ENCODE assay signal across 12 cellular contexts in genomic region chr4:105509291-105509690, GRCh38. TPM values are rescaled to one million over a fixed set of nuclear protein-coding genes. Genes with fewer than 3 reads are reported as not detected.
DNase-seq lines count a peak whose midpoint lies in the region; ATAC-seq, FAIRE-seq and TF ChIP-seq lines count a peak whose summit lies in the region.
"Had no signal": no experiment of that assay in that cellular context is flagged by ENCODE, and none has a peak within 500 bp of the region (broad histone marks: within the 10 kb centered on the region; RNA-seq: fewer than 3 reads in every experiment).

No MANE protein-coding gene starts in this region.

- FAIRE-seq in HepG2 (lab: Jason Lieb, UNC): no peak

- no peak overlapping the region for H3K4me2 ChIP-seq in HepG2 (ENCODE audit: low read depth, low read length)

- H3K9me3 Mint-ChIP-seq in CD14-positive monocyte: peaks cover 6 to 11% (median 10%) of the 10 kb centered on the region in 7 donors
- H3K9me3 Mint-ChIP-seq: activated T-cell treated with anti-CD3 and anti-CD28 coated beads, Interleukin-2, amount 50 U/mL, for 24 hours had no signal

- H3K27ac ChIP-seq in HepG2 (ENCODE audit: extremely low read length, insufficient read depth, low read length) (no peak overlapping the region), upper lobe of left lung (no peak overlapping the region)
- H3K27ac ChIP-seq: psoas muscle had no signal

- no peak overlapping the region for H3K27ac Mint-ChIP-seq in CD14-positive monocyte
- H3K27ac Mint-ChIP-seq: activated T-cell treated with anti-CD3 and anti-CD28 coated beads, Interleukin-2, amount 50 U/mL, for 24 hours; T-cell had no signal

- H3K79me2 ChIP-seq in HepG2 (ENCODE audit: insufficient read depth, low read length): no peaks in the 10 kb centered on the region

- H3K36me3 ChIP-seq in HepG2 (replicated peaks in 1 of 2; ENCODE audit: control insufficient read depth in 1 of 2, insufficient read depth in 2 of 2, low read length in 2 of 2) (no peaks in the 10 kb centered on the region), upper lobe of left lung (no peaks in the 10 kb centered on the region)

- no peak for TF ChIP-seq EP300 in HepG2 (IDR thresholded peaks at IDR 0.05; ENCODE audit: low read depth in 2 of 2, low read length in 2 of 2)
- no peak for TF ChIP-seq EP300 in HepG2 (CRISPR knock-in tag; IDR thresholded peaks at IDR 0.05; ENCODE audit: borderline replicate concordance)
- TF ChIP-seq EP300 in upper lobe of left lung (IDR thresholded peaks at IDR 0.05): no peak

- no peak for TF ChIP-seq RAD21 in HepG2 (CRISPR knock-in tag; IDR thresholded peaks at IDR 0.05)

- ATAC-seq in GM19025 (IDR thresholded peaks at IDR 0.05; ENCODE audit: low read depth, unreplicated experiment) (peak; percentile 90), GM21825 (IDR thresholded peaks at IDR 0.05; ENCODE audit: unreplicated experiment) (peak; percentile 93), HG03442 (IDR thresholded peaks at IDR 0.05; ENCODE audit: unreplicated experiment) (peak; percentile 95), HepG2 (no peak), HG02970 (IDR thresholded peaks at IDR 0.05; ENCODE audit: low FRiP score, unreplicated experiment) (no peak), upper lobe of left lung (ENCODE audit: low FRiP score in 2 of 2) (no peak)
- ATAC-seq: psoas muscle, T-cell had no signal

- H3K27me3 ChIP-seq in HepG2 (ENCODE audit: control insufficient read depth in 1 of 2, insufficient read depth in 2 of 2, low read length in 2 of 2) (no peaks in the 10 kb centered on the region), upper lobe of left lung (no peaks in the 10 kb centered on the region)

- POLR2A ChIA-PET in HepG2 (lab: Yijun Ruan, JAX): no interaction called here

- BruUV-seq in HepG2 (replicated peaks; lab: Mats Ljungman, UMichigan): no TSS peak

- no peak for TF ChIP-seq POLR2A in HepG2 (IDR thresholded peaks at IDR 0.05; ENCODE audit: insufficient read depth in 1 of 2, low read depth in 2 of 2, low read length in 2 of 2)
- no peak for TF ChIP-seq POLR2A in upper lobe of left lung (IDR thresholded peaks at IDR 0.05)

- intact Hi-C loops in HepG2 (cut with micrococcal nuclease; ENCODE audit: unreplicated experiment): no loop called here
- intact Hi-C loops in CD14-positive monocyte (cut with micrococcal nuclease): no loop called here

- no peak overlapping the region for H3K4me3 ChIP-seq in HepG2 (replicated peaks in 1 of 3; ENCODE audit: insufficient read depth in 1 of 3, low read depth in 2 of 3, low read length in 3 of 3)
- no peak overlapping the region for H3K4me3 ChIP-seq in upper lobe of left lung
- H3K4me3 ChIP-seq: psoas muscle had no signal

- TF ChIP-seq CTCF in HepG2 (CRISPR knock-in tag; IDR thresholded peaks at IDR 0.05) (no peak), CD14-positive monocyte (IDR thresholded peaks at IDR 0.05) (no peak), upper lobe of left lung (IDR thresholded peaks at IDR 0.05) (no peak)

- H2AFZ ChIP-seq in HepG2 (ENCODE audit: low read length): no peak overlapping the region

- no peaks in the 10 kb centered on the region for H3K36me3 Mint-ChIP-seq in CD14-positive monocyte
- H3K36me3 Mint-ChIP-seq: T-cell had no signal

- H3K4me3 Mint-ChIP-seq in CD14-positive monocyte: no peak overlapping the region
- H3K4me3 Mint-ChIP-seq: activated T-cell treated with anti-CD3 and anti-CD28 coated beads, Interleukin-2, amount 50 U/mL, for 24 hours; T-cell had no signal

- CTCF ChIA-PET in HepG2 (lab: Yijun Ruan, JAX; ENCODE audit: low intra/inter-chr PET ratio, low total read pairs): no interaction called here

- no peak overlapping the region for H3K9ac ChIP-seq in HepG2 (ENCODE audit: insufficient read depth, low read depth, low read length)

- no peaks in the 10 kb centered on the region for H4K20me1 ChIP-seq in HepG2 (ENCODE audit: insufficient read depth, low read length)

- no peak for DNase-seq in HepG2 (ENCODE audit: low spot score)
- no peak for DNase-seq in CD14-positive monocyte (ENCODE audit: low spot score)
- no peak for DNase-seq in upper lobe of left lung
- DNase-seq: activated T-cell treated with anti-CD3 and anti-CD28 coated beads, Interleukin-2, amount 50 U/mL, for 24 hours; foreskin fibroblast; psoas muscle; T-cell had no signal

- H3K9me3 ChIP-seq in HepG2 (ENCODE audit: low read length): no peaks in the 10 kb centered on the region; the same call in 1 of the 2 replicates
- no peaks in the 10 kb centered on the region for H3K9me3 ChIP-seq in upper lobe of left lung
- H3K9me3 ChIP-seq: psoas muscle had no signal

- no peaks in the 10 kb centered on the region for H3K4me1 ChIP-seq in HepG2 (ENCODE audit: insufficient read depth, low read length)
- no peaks in the 10 kb centered on the region for H3K4me1 ChIP-seq in upper lobe of left lung
- H3K4me1 ChIP-seq: psoas muscle had no signal

- in situ Hi-C loops in HepG2 (cut with HindIII; ENCODE audit: extremely low pct_ligation_motif_present, low pct_unique_long_range_greater_than_20kb): no loop called here

- peaks cover 3% of the 10 kb centered on the region for H3K4me1 Mint-ChIP-seq in CD14-positive monocyte
- H3K4me1 Mint-ChIP-seq: T-cell had no signal

- H3K27me3 Mint-ChIP-seq in CD14-positive monocyte (ENCODE audit: low read depth in 3 of 3): peaks cover 0 to 1% (median 1%) of the 10 kb centered on the region in 3 donors

- WGBS in HepG2 (ENCODE audit: low lambda C conversion rate): 8% methylated on average over 1 of the region's 1 CpG
- WGBS in upper lobe of left lung, 2 donors: 57 to 62% methylated on average over 1 of the region's 1 CpG

TF ChIP-seq in HepG2, 621 proteins besides CTCF, POLR2A, EP300 and RAD21:
- TF ChIP-seq SIN3A (IDR thresholded peaks at IDR 0.05; ENCODE audit: borderline replicate concordance, low read depth, low read length) (no peak), HNRNPK (IDR thresholded peaks at IDR 0.05; ENCODE audit: low read depth, low read length, poor library complexity, severe bottlenecking) (peak; percentile 73), PCBP2 (optimal IDR thresholded peaks at IDR 0.05; ENCODE audit: low read depth, low read length, poor library complexity, severe bottlenecking) (peak; percentile 88)

RNA-seq across cellular contexts. Expression of gene PPA2, which starts 35.4 kb away (rescaled TPM):
- 70.6 and 115 TPM in 2 replicates for total RNA-seq in HepG2 (2016; rRNA removed; fragmentation: Illumina TruSeq; extraction: Trizol)
- total RNA-seq in HepG2 (2016; cell fraction: cytosol; rRNA removed; fragmentation: Illumina TruSeq; extraction: Trizol; ENCODE audit: low read depth): 24.6 and 24.8 TPM in 2 replicates
- 69.7 and 111 TPM in 2 replicates for total RNA-seq in HepG2 (2016; cell fraction: insoluble cytoplasmic fraction; rRNA removed; fragmentation: Illumina TruSeq; extraction: Trizol)
- 32.2 and 33.8 TPM in 2 replicates for total RNA-seq in HepG2 (2016; cell fraction: membrane; rRNA removed; fragmentation: Illumina TruSeq; extraction: Trizol)
- 56.8 and 65.8 TPM in 2 replicates for total RNA-seq in HepG2 (2016; cell fraction: nucleus; rRNA removed; fragmentation: Illumina TruSeq; extraction: Trizol)
- polyA plus RNA-seq in HepG2 (2011; rRNA removed): 30.4 and 44.2 TPM in 2 replicates
- 21.1 and 23.7 TPM in 2 replicates for polyA plus RNA-seq in HepG2 (2011; cell fraction: cytosol; rRNA removed)
- polyA plus RNA-seq in HepG2 (2011; cell fraction: nucleus; rRNA removed): 22.6 and 27.9 TPM in 2 replicates
- polyA plus RNA-seq in HepG2 (2012): 27.0 and 31.7 TPM in 2 replicates
- polyA plus RNA-seq in HepG2 (2016; cell fraction: cytosol; fragmentation: Illumina TruSeq; extraction: Trizol; ENCODE audit: low read depth): 21.8 and 22.0 TPM in 2 replicates
- polyA plus RNA-seq in HepG2 (2016; cell fraction: insoluble cytoplasmic fraction; fragmentation: Illumina TruSeq; extraction: Trizol; ENCODE audit: low read depth): 89.5 and 107 TPM in 2 replicates
- 25.6 TPM in 2 replicates for polyA plus RNA-seq in HepG2 (2016; cell fraction: membrane; fragmentation: Illumina TruSeq; extraction: Trizol; ENCODE audit: low read depth)
- 42.7 and 46.9 TPM in 2 replicates for polyA plus RNA-seq in HepG2 (2016; cell fraction: nucleus; fragmentation: Illumina TruSeq; extraction: Trizol; ENCODE audit: insufficient read depth, low read depth)
- polyA minus RNA-seq in HepG2 (2011; rRNA and poly(A)+ RNA removed; ENCODE audit: low replicate concordance): 40.9 and 61.3 TPM in 2 replicates
- 22.9 and 50.5 TPM in 2 replicates for polyA minus RNA-seq in HepG2 (2011; cell fraction: cytosol; rRNA and poly(A)+ RNA removed)
- polyA minus RNA-seq in HepG2 (2011; cell fraction: nucleus; rRNA and poly(A)+ RNA removed): 103 and 129 TPM in 2 replicates
- polyA plus RNA-seq in CD14-positive monocyte: 100 to 1,000 TPM; 110 to 128 TPM
- 100 to 1,000 TPM in 1 of 6 donors, 10 to 100 TPM in 5; 40.9 to 106 (median 60.9) TPM for total RNA-seq in upper lobe of left lung

RNA-seq across cellular contexts. Expression of gene ARHGEF38, which starts 43.1 kb away (rescaled TPM):
- total RNA-seq in HepG2 (2016; rRNA removed; fragmentation: Illumina TruSeq; extraction: Trizol): not detected in 2 replicates
- not detected in 2 replicates for total RNA-seq in HepG2 (2016; cell fraction: cytosol; rRNA removed; fragmentation: Illumina TruSeq; extraction: Trizol; ENCODE audit: low read depth)
- not detected in 2 replicates for total RNA-seq in HepG2 (2016; cell fraction: insoluble cytoplasmic fraction; rRNA removed; fragmentation: Illumina TruSeq; extraction: Trizol)
- total RNA-seq in HepG2 (2016; cell fraction: membrane; rRNA removed; fragmentation: Illumina TruSeq; extraction: Trizol): not detected in 2 replicates
- total RNA-seq in HepG2 (2016; cell fraction: nucleus; rRNA removed; fragmentation: Illumina TruSeq; extraction: Trizol): not detected in 2 replicates
- polyA plus RNA-seq in HepG2 (2011; rRNA removed): not detected in 2 replicates
- polyA plus RNA-seq in HepG2 (2011; cell fraction: cytosol; rRNA removed): not detected in 2 replicates
- not detected in 2 replicates for polyA plus RNA-seq in HepG2 (2011; cell fraction: nucleus; rRNA removed)
- polyA plus RNA-seq in HepG2 (2012): not detected in 2 replicates
- polyA plus RNA-seq in HepG2 (2016; cell fraction: cytosol; fragmentation: Illumina TruSeq; extraction: Trizol; ENCODE audit: low read depth): not detected in 2 replicates
- not detected in 2 replicates for polyA plus RNA-seq in HepG2 (2016; cell fraction: insoluble cytoplasmic fraction; fragmentation: Illumina TruSeq; extraction: Trizol; ENCODE audit: low read depth)
- polyA plus RNA-seq in HepG2 (2016; cell fraction: membrane; fragmentation: Illumina TruSeq; extraction: Trizol; ENCODE audit: low read depth): not detected in 2 replicates
- not detected in 2 replicates for polyA plus RNA-seq in HepG2 (2016; cell fraction: nucleus; fragmentation: Illumina TruSeq; extraction: Trizol; ENCODE audit: insufficient read depth, low read depth)
- polyA minus RNA-seq in HepG2 (2011; rRNA and poly(A)+ RNA removed; ENCODE audit: low replicate concordance): not detected in 2 replicates
- polyA minus RNA-seq in HepG2 (2011; cell fraction: cytosol; rRNA and poly(A)+ RNA removed): not detected in 2 replicates
- polyA minus RNA-seq in HepG2 (2011; cell fraction: nucleus; rRNA and poly(A)+ RNA removed): not detected in 2 replicates
- not detected for polyA plus RNA-seq in CD14-positive monocyte
- 10 to 100 TPM in 5 of 6 donors, 1 to 10 TPM in 1; 5.9 to 35.4 (median 19.6) TPM for total RNA-seq in upper lobe of left lung
- total RNA-seq: Daoy, psoas muscle, T-cell had no signal
- polyA plus RNA-seq: psoas muscle had no signal

Comparison
In these comparisons a context has a peak if more than half of its experiments do, and no peak if none do; other contexts are left out.
1. ATAC-seq: peak in GM19025 (single experiment), GM21825 (single experiment) and HG03442 (single experiment); none in HepG2 (single experiment), HG02970 (single experiment) and upper lobe of left lung (0 of 2).
2. RNA of gene ARHGEF38, which starts 43.1 kb away (total RNA-seq): 5.9 to 35.4 TPM in upper lobe of left lung; not detected in HepG2; every median in the first group is over 4 times any median in the second.